ENCODE assay signal across 1 cellular context in the genomic region with DNA sequence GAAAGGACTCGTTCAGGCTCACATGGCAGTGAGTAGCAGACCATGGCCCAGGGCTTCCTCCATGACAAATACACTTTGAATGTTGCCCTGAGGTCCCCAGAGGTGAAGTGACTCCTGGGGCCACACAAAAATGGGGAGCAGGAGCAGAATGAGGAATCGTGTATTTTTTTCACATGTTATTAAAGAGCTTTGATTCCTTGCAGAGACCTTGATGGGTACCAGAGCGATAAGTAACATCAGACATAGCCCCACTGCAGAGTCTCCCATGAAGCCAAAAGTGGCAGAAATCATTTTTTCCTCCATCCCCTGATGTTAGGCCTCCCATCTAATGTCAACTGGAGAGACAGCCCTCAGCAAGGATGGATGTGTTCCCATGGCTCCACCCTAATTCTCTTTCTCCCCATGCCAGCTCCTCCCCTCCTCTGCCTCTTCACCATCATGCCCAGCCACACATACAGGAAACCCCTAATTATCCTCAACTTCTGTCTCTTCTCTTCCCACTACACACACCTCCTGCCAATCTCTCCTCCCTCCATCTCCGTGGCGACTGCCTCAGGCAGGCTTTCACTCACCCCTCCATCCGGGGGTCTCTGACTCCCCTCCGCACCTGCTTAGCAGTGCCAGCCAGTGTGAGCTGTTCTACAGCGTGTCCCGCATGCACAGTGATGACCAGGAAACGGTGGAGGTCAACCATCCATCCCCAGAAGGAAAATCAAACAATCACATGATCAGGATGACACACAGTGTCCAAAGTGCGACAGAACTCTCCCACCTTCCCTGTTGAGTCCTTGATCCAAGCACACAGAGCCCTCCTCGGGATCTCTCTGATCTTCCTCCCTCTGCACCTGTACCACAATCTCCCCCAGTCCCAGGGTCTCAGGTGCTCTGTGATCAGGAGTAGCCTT.
TF ChIP-seq lines count a peak whose summit lies in the region.

No MANE protein-coding gene starts in this region.

TF ChIP-seq in HepG2, 621 proteins besides CTCF, POLR2A, EP300 and RAD21 (continued from another document and continues in another):
- TF ChIP-seq, protein P1, sequence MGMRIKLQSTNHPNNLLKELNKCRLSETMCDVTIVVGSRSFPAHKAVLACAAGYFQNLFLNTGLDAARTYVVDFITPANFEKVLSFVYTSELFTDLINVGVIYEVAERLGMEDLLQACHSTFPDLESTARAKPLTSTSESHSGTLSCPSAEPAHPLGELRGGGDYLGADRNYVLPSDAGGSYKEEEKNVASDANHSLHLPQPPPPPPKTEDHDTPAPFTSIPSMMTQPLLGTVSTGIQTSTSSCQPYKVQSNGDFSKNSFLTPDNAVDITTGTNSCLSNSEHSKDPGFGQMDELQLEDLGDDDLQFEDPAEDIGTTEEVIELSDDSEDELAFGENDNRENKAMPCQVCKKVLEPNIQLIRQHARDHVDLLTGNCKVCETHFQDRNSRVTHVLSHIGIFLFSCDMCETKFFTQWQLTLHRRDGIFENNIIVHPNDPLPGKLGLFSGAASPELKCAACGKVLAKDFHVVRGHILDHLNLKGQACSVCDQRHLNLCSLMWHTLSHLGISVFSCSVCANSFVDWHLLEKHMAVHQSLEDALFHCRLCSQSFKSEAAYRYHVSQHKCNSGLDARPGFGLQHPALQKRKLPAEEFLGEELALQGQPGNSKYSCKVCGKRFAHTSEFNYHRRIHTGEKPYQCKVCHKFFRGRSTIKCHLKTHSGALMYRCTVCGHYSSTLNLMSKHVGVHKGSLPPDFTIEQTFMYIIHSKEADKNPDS (CRISPR knock-in tag; IDR thresholded peaks at IDR 0.05) = no peak
- TF ChIP-seq SIN3A (IDR thresholded peaks at IDR 0.05; ENCODE audit: borderline replicate concordance, low read depth, low read length) = no peak; the same call in 1 of the 2 replicates
- TF ChIP-seq ZSCAN25 (CRISPR knock-in tag; IDR thresholded peaks at IDR 0.05) = peak; percentile 72
- no peak for TF ChIP-seq ZNF558 (CRISPR knock-in tag; IDR thresholded peaks at IDR 0.05; ENCODE audit: borderline replicate concordance)
- no peak for TF ChIP-seq TOPORS (CRISPR knock-in tag; IDR thresholded peaks at IDR 0.05)
- TF ChIP-seq, protein P2, sequence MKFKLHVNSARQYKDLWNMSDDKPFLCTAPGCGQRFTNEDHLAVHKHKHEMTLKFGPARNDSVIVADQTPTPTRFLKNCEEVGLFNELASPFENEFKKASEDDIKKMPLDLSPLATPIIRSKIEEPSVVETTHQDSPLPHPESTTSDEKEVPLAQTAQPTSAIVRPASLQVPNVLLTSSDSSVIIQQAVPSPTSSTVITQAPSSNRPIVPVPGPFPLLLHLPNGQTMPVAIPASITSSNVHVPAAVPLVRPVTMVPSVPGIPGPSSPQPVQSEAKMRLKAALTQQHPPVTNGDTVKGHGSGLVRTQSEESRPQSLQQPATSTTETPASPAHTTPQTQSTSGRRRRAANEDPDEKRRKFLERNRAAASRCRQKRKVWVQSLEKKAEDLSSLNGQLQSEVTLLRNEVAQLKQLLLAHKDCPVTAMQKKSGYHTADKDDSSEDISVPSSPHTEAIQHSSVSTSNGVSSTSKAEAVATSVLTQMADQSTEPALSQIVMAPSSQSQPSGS (CRISPR knock-in tag; IDR thresholded peaks at IDR 0.05) = peak; percentile 84
- peak; percentile 83 for TF ChIP-seq ZNF124 (CRISPR knock-in tag; IDR thresholded peaks at IDR 0.05)
- TF ChIP-seq, protein P3, sequence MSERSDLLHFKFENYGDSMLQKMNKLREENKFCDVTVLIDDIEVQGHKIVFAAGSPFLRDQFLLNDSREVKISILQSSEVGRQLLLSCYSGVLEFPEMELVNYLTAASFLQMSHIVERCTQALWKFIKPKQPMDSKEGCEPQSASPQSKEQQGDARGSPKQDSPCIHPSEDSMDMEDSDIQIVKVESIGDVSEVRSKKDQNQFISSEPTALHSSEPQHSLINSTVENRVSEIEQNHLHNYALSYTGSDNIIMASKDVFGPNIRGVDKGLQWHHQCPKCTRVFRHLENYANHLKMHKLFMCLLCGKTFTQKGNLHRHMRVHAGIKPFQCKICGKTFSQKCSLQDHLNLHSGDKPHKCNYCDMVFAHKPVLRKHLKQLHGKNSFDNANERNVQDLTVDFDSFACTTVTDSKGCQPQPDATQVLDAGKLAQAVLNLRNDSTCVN (CRISPR knock-in tag; IDR thresholded peaks at IDR 0.05; ENCODE audit: borderline replicate concordance) = no peak
- no peak for TF ChIP-seq CHCHD3 (CRISPR knock-in tag; IDR thresholded peaks at IDR 0.05)
- no peak for TF ChIP-seq SETDB1 (CRISPR knock-in tag; IDR thresholded peaks at IDR 0.05; ENCODE audit: borderline replicate concordance)
- peak; percentile 48 for TF ChIP-seq DR1 (CRISPR knock-in tag; IDR thresholded peaks at IDR 0.05)
- TF ChIP-seq SP2 (CRISPR knock-in tag; IDR thresholded peaks at IDR 0.05) = no peak
- no peak for TF ChIP-seq ZNF841 (CRISPR knock-in tag; IDR thresholded peaks at IDR 0.05; ENCODE audit: borderline replicate concordance)
- peak; percentile 90 for TF ChIP-seq RXRB (CRISPR knock-in tag; IDR thresholded peaks at IDR 0.05; ENCODE audit: borderline replicate concordance)
- peak; percentile 63; the same call in 1 of the 2 replicates for TF ChIP-seq ZNF317 (CRISPR knock-in tag; IDR thresholded peaks at IDR 0.05)
- TF ChIP-seq DNMT1 (CRISPR knock-in tag; IDR thresholded peaks at IDR 0.05) = 0 out of 2 replicates have a peak, but pooled peaks have one; percentile 75
- 0 out of 2 replicates have a peak, but pooled peaks have one; percentile 53 for TF ChIP-seq FOXJ3 (CRISPR knock-in tag; IDR thresholded peaks at IDR 0.05; ENCODE audit: borderline replicate concordance)
- TF ChIP-seq MED13 (CRISPR knock-in tag; IDR thresholded peaks at IDR 0.05) = no peak
- TF ChIP-seq ZNF274 (CRISPR knock-in tag; IDR thresholded peaks at IDR 0.05) = peak; percentile 85
- no peak for TF ChIP-seq IKZF4 (CRISPR knock-in tag; IDR thresholded peaks at IDR 0.05; ENCODE audit: borderline replicate concordance, low read depth, not compliant biosample characterization)
- TF ChIP-seq ZNF652 (CRISPR knock-in tag; IDR thresholded peaks at IDR 0.05; ENCODE audit: borderline replicate concordance, low read depth) = peak; percentile 55; the same call in 1 of the 2 replicates
- TF ChIP-seq NFKBIZ (CRISPR knock-in tag; IDR thresholded peaks at IDR 0.05) = no peak
- peak; percentile 74; the same call in 1 of the 2 replicates for TF ChIP-seq POLR2AphosphoS2 (IDR thresholded peaks at IDR 0.05; ENCODE audit: low read depth, low read length)
- no peak for TF ChIP-seq ZSCAN20 (CRISPR knock-in tag; IDR thresholded peaks at IDR 0.05; ENCODE audit: borderline replicate concordance)
- TF ChIP-seq KDM1A (CRISPR knock-in tag; IDR thresholded peaks at IDR 0.05) = peak; percentile 73
- 0 out of 2 replicates have a peak, but pooled peaks have one; percentile 43 for TF ChIP-seq FOXK1 (CRISPR knock-in tag; IDR thresholded peaks at IDR 0.05; ENCODE audit: borderline replicate concordance, low read depth)
- TF ChIP-seq PLRG1 (conservative IDR thresholded peaks at IDR 0.05) = no peak
- TF ChIP-seq GTF2F1 (IDR thresholded peaks at IDR 0.05; ENCODE audit: low read length) = no peak
- TF ChIP-seq NFE2L1 (CRISPR knock-in tag; IDR thresholded peaks at IDR 0.05; ENCODE audit: borderline replicate concordance) = no peak
- TF ChIP-seq, protein P4, sequence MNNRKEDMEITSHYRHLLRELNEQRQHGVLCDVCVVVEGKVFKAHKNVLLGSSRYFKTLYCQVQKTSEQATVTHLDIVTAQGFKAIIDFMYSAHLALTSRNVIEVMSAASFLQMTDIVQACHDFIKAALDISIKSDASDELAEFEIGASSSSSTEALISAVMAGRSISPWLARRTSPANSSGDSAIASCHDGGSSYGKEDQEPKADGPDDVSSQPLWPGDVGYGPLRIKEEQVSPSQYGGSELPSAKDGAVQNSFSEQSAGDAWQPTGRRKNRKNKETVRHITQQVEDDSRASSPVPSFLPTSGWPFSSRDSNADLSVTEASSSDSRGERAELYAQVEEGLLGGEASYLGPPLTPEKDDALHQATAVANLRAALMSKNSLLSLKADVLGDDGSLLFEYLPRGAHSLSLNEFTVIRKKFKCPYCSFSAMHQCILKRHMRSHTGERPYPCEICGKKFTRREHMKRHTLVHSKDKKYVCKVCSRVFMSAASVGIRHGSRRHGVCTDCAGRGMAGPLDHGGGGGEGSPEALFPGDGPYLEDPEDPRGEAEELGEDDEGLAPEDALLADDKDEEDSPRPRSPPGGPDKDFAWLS (CRISPR knock-in tag; IDR thresholded peaks at IDR 0.05; ENCODE audit: borderline replicate concordance) = no peak
- TF ChIP-seq NFATC3 (CRISPR knock-in tag; IDR thresholded peaks at IDR 0.05) = peak; percentile 84; the same call in 1 of the 2 replicates
- peak; percentile 84 for TF ChIP-seq ZBTB38 (CRISPR knock-in tag; IDR thresholded peaks at IDR 0.05)
- TF ChIP-seq EED (CRISPR knock-in tag; IDR thresholded peaks at IDR 0.05) = no peak
- TF ChIP-seq RCOR2 (CRISPR knock-in tag; IDR thresholded peaks at IDR 0.05) = peak; percentile 95
- peak; percentile 81 for TF ChIP-seq ZMYM4 (CRISPR knock-in tag; IDR thresholded peaks at IDR 0.05)
- TF ChIP-seq ELF3 (CRISPR knock-in tag; IDR thresholded peaks at IDR 0.05) = peak; percentile 99
- TF ChIP-seq, protein P5, sequence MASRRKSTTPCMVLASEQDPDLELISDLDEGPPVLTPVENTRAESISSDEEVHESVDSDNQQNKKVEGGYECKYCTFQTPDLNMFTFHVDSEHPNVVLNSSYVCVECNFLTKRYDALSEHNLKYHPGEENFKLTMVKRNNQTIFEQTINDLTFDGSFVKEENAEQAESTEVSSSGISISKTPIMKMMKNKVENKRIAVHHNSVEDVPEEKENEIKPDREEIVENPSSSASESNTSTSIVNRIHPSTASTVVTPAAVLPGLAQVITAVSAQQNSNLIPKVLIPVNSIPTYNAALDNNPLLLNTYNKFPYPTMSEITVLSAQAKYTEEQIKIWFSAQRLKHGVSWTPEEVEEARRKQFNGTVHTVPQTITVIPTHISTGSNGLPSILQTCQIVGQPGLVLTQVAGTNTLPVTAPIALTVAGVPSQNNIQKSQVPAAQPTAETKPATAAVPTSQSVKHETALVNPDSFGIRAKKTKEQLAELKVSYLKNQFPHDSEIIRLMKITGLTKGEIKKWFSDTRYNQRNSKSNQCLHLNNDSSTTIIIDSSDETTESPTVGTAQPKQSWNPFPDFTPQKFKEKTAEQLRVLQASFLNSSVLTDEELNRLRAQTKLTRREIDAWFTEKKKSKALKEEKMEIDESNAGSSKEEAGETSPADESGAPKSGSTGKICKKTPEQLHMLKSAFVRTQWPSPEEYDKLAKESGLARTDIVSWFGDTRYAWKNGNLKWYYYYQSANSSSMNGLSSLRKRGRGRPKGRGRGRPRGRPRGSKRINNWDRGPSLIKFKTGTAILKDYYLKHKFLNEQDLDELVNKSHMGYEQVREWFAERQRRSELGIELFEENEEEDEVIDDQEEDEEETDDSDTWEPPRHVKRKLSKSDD (CRISPR knock-in tag; IDR thresholded peaks at IDR 0.05; ENCODE audit: low read depth) = 0 out of 2 replicates have a peak, but pooled peaks have one; percentile 33
- TF ChIP-seq ELF4 (CRISPR knock-in tag; IDR thresholded peaks at IDR 0.05; ENCODE audit: borderline replicate concordance) = no peak
- TF ChIP-seq, protein P6, sequence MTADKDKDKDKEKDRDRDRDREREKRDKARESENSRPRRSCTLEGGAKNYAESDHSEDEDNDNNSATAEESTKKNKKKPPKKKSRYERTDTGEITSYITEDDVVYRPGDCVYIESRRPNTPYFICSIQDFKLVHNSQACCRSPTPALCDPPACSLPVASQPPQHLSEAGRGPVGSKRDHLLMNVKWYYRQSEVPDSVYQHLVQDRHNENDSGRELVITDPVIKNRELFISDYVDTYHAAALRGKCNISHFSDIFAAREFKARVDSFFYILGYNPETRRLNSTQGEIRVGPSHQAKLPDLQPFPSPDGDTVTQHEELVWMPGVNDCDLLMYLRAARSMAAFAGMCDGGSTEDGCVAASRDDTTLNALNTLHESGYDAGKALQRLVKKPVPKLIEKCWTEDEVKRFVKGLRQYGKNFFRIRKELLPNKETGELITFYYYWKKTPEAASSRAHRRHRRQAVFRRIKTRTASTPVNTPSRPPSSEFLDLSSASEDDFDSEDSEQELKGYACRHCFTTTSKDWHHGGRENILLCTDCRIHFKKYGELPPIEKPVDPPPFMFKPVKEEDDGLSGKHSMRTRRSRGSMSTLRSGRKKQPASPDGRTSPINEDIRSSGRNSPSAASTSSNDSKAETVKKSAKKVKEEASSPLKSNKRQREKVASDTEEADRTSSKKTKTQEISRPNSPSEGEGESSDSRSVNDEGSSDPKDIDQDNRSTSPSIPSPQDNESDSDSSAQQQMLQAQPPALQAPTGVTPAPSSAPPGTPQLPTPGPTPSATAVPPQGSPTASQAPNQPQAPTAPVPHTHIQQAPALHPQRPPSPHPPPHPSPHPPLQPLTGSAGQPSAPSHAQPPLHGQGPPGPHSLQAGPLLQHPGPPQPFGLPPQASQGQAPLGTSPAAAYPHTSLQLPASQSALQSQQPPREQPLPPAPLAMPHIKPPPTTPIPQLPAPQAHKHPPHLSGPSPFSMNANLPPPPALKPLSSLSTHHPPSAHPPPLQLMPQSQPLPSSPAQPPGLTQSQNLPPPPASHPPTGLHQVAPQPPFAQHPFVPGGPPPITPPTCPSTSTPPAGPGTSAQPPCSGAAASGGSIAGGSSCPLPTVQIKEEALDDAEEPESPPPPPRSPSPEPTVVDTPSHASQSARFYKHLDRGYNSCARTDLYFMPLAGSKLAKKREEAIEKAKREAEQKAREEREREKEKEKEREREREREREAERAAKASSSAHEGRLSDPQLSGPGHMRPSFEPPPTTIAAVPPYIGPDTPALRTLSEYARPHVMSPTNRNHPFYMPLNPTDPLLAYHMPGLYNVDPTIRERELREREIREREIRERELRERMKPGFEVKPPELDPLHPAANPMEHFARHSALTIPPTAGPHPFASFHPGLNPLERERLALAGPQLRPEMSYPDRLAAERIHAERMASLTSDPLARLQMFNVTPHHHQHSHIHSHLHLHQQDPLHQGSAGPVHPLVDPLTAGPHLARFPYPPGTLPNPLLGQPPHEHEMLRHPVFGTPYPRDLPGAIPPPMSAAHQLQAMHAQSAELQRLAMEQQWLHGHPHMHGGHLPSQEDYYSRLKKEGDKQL (CRISPR knock-in tag; IDR thresholded peaks at IDR 0.05; ENCODE audit: low read depth) = peak; percentile 74
- no peak for TF ChIP-seq ZFP36 (IDR thresholded peaks at IDR 0.05; ENCODE audit: borderline replicate concordance, low read depth, low read length, partially characterized antibody)
- TF ChIP-seq, protein P7, sequence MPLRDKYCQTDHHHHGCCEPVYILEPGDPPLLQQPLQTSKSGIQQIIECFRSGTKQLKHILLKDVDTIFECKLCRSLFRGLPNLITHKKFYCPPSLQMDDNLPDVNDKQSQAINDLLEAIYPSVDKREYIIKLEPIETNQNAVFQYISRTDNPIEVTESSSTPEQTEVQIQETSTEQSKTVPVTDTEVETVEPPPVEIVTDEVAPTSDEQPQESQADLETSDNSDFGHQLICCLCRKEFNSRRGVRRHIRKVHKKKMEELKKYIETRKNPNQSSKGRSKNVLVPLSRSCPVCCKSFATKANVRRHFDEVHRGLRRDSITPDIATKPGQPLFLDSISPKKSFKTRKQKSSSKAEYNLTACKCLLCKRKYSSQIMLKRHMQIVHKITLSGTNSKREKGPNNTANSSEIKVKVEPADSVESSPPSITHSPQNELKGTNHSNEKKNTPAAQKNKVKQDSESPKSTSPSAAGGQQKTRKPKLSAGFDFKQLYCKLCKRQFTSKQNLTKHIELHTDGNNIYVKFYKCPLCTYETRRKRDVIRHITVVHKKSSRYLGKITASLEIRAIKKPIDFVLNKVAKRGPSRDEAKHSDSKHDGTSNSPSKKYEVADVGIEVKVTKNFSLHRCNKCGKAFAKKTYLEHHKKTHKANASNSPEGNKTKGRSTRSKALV (CRISPR knock-in tag; IDR thresholded peaks at IDR 0.05) = no peak
- TF ChIP-seq, protein P8, sequence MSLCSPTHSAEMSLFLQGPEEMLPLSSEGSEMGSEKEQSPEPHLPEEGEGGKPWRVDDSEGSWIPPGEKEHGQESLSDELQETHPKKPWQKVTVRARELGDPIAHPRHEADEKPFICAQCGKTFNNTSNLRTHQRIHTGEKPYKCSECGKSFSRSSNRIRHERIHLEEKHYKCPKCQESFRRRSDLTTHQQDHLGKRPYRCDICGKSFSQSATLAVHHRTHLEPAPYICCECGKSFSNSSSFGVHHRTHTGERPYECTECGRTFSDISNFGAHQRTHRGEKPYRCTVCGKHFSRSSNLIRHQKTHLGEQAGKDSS (CRISPR knock-in tag; IDR thresholded peaks at IDR 0.05; ENCODE audit: borderline replicate concordance, low read depth) = peak; percentile 86; the same call in 1 of the 2 replicates
